In genomic region chr12:47755655-47756562, GRCh38 we compare ENCODE assay signal across 8 cellular contexts. TPM values are rescaled to one million over a fixed set of nuclear protein-coding genes. Genes with fewer than 3 reads are reported as not detected.
DNase-seq lines count a peak whose midpoint lies in the region; ATAC-seq and TF ChIP-seq lines count a peak whose summit lies in the region.

No MANE protein-coding gene starts in this region.

- ATAC-seq in GM21737 (IDR thresholded peaks at IDR 0.05; ENCODE audit: unreplicated experiment) (peak; percentile 60), PC-3 (no peak)

- TF ChIP-seq CTCF in PC-3 (conservative IDR thresholded peaks at IDR 0.05; ENCODE audit: low read depth, low read length), result no peak
- TF ChIP-seq CTCF in chondrocyte (IDR thresholded peaks at IDR 0.05), result no peak

- CTCF ChIA-PET in PC-3 (lab: Charles Lee), result no interaction called here

- H3K4me1 ChIP-seq in PC-3 (ENCODE audit: insufficient read depth, low read length), result peaks cover 68% of the 10 kb centered on the region

- intact Hi-C loops in PC-3 (cut with micrococcal nuclease), result no loop called here

- H3K27me3 ChIP-seq in PC-3 (ENCODE audit: low read length), result no peaks in the 10 kb centered on the region

- no peak overlapping the region for H2AFZ ChIP-seq in PC-3 (ENCODE audit: low read length)

- no peaks in the 10 kb centered on the region for H4K20me1 ChIP-seq in PC-3 (ENCODE audit: low read length)

- no peak overlapping the region for H3K4me3 ChIP-seq in PC-3 (ENCODE audit: low read length)

- H3K36me3 ChIP-seq in PC-3 (ENCODE audit: low read depth, low read length), result no peaks in the 10 kb centered on the region

- BruUV-seq in PC-3 (replicated peaks; lab: Mats Ljungman, UMichigan), result no TSS peak

- H3K27ac Mint-ChIP-seq in chondrocyte (ENCODE audit: unreplicated experiment), result no peak overlapping the region

- no peaks in the 10 kb centered on the region for H3K27me3 Mint-ChIP-seq in chondrocyte (ENCODE audit: low read depth)

- no peaks in the 10 kb centered on the region for H3K9me3 Mint-ChIP-seq in chondrocyte (ENCODE audit: low read depth)

- no peaks in the 10 kb centered on the region for H3K79me2 ChIP-seq in PC-3 (ENCODE audit: low read length)

- H3K4me2 ChIP-seq in PC-3 (ENCODE audit: low read length), result peak overlapping the region; percentile 59; the same call in 1 of the 2 replicates

- H3K9ac ChIP-seq in PC-3 (ENCODE audit: low read length), result no peak overlapping the region

- H3K4me1 Mint-ChIP-seq in chondrocyte (ENCODE audit: low read depth), result peaks cover 30% of the 10 kb centered on the region

- H3K9me2 ChIP-seq in PC-3 (replicated peaks; ENCODE audit: low read length), result no peaks in the 10 kb centered on the region

- DNase-seq in DMS153 treated with DMSO at 0.1 percent for 48 hours (lab: John Stamatoyannopoulos, UW; ENCODE audit: unreplicated experiment), result peak; percentile 17
- DNase-seq in DMS153 (lab: John Stamatoyannopoulos, UW), result no peak
- no peak for DNase-seq in PC-3
- DNase-seq in kidney glomerular epithelial cell (lab: John Stamatoyannopoulos, UW), result peak; percentile 17
- DNase-seq in chondrocyte (ENCODE audit: low spot score), result no peak
- no peak for DNase-seq in GOT3 (lab: John Stamatoyannopoulos, UW)
- no peak for DNase-seq in SIG-M5 treated with dmso at 0.1 percent for 504 hours (lab: John Stamatoyannopoulos, UW; ENCODE audit: unreplicated experiment)

- no peak overlapping the region for H3K27ac ChIP-seq in PC-3 (ENCODE audit: low read length)

- H3K4me3 Mint-ChIP-seq in chondrocyte (ENCODE audit: unreplicated experiment), result no peak overlapping the region

- POLR2A ChIA-PET in PC-3 (lab: Charles Lee; ENCODE audit: unreplicated experiment), result no interaction called here

- H3K36me3 Mint-ChIP-seq in chondrocyte (ENCODE audit: low read depth), result no peaks in the 10 kb centered on the region

- H3F3A ChIP-seq in PC-3 (ENCODE audit: low read length, unreplicated experiment), result peaks cover 4% of the 10 kb centered on the region

- H3K9me3 ChIP-seq in PC-3 (ENCODE audit: low read length), result no peaks in the 10 kb centered on the region

RNA-seq across cellular contexts. Expression of gene RAPGEF3, which starts 2.8 kb away (rescaled TPM):
- total RNA-seq in PC-3 (2014; rRNA removed) (6.7 and 9.3 TPM in 2 replicates), chondrocyte (1.3 to 1.8 TPM (median 1.3 TPM) in 3 replicates)

RNA-seq across cellular contexts. Expression of gene SLC48A1, which starts 17.1 kb away (rescaled TPM):
- total RNA-seq in PC-3 (2014; rRNA removed) (21.4 and 22.3 TPM in 2 replicates), chondrocyte (11.4 to 18.4 TPM (median 11.5 TPM) in 3 replicates)

RNA-seq across cellular contexts. Expression of gene ENDOU, which starts 30.6 kb away (rescaled TPM):
- total RNA-seq in PC-3 (2014; rRNA removed) (not detected in 2 replicates), chondrocyte (not detected in 3 replicates)

RNA-seq across cellular contexts. Expression of gene RPAP3, which starts 50.1 kb away (rescaled TPM):
- total RNA-seq in PC-3 (2014; rRNA removed), result 20.3 and 22.1 TPM in 2 replicates
- total RNA-seq in chondrocyte, result 23.8 to 35.8 TPM (median 26.1 TPM) in 3 replicates

Comparison
In these comparisons a context has a peak if more than half of its experiments do, and no peak if none do; other contexts are left out.
1. DNase-seq: peak in DMS153 treated with DMSO at 0.1 percent for 48 hours (single experiment) and kidney glomerular epithelial cell (single experiment); none in DMS153 (single experiment), PC-3 (single experiment), chondrocyte (single experiment), GOT3 (single experiment) and SIG-M5 treated with dmso at 0.1 percent for 504 hours (single experiment).